ENCODE assay signal across 14 cellular contexts in the genomic region with DNA sequence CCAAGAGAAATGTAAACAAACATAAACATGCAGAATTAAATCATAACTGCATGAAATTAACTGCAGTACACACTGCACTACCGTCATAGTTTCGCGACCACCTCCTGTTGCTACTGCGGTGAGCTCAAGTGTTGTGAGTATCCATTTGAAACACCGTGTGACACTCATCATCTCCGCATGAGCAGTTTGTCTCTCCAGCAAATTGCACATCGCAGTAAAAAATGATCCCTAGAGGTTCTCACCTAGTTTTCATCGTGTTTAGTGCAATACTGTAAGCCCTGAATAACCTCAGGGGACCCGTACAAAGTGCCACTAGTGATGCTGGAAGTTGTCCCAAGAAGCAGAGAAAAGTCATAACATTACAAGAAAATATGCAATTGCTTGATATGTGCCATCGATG.
DNase-seq lines count a peak whose midpoint lies in the region; ATAC-seq and TF ChIP-seq lines count a peak whose summit lies in the region.
"Had no signal": no experiment of that assay in that cellular context is flagged by ENCODE, and none has a peak within 500 bp of the region (broad histone marks: within the 10 kb centered on the region; RNA-seq: fewer than 3 reads in every experiment).

No MANE protein-coding gene starts in this region.

- ATAC-seq in HG03097 (IDR thresholded peaks at IDR 0.05; ENCODE audit: low FRiP score, unreplicated experiment) (no peak), GM18517 (IDR thresholded peaks at IDR 0.05; ENCODE audit: unreplicated experiment) (no peak)
- ATAC-seq: T-helper 17 cell had no signal

- CTCF ChIA-PET in HEK293 (lab: Yijun Ruan, JAX), result interaction anchor here (0.9 to 1.3 kb wide), 4 partner anchors 10 to 173 kb away, joined by 3 to 5 read pairs (median 4); no protein-coding TSS in a partner anchor

- H3K27ac ChIP-seq in HEK293 (ENCODE audit: extremely low read depth, low read depth, low read length) (no peak overlapping the region), thyroid gland (no peak overlapping the region)
- H3K27ac ChIP-seq: C4-2B had no signal

- DNase-seq in NCI-H2107 treated with DMSO at 0.1 percent for 48 hours (lab: John Stamatoyannopoulos, UW; ENCODE audit: unreplicated experiment), result peak; percentile 76
- DNase-seq in NCI-H748 treated with DMSO at 0.1 percent for 48 hours (lab: John Stamatoyannopoulos, UW), result peak; percentile 30
- DNase-seq in thyroid gland, result peak; percentile 45 to 63
- DNase-seq in NCI-H2196 (lab: John Stamatoyannopoulos, UW; ENCODE audit: unreplicated experiment), result no peak
- DNase-seq: DMS153, Kasumi-1, NCI-H1105 treated with DMSO at 0.1 percent for 48 hours, NCI-H226, SIG-M5, T-helper 17 cell had no signal

- no peak for TF ChIP-seq CTCF in HEK293 (tag by site-specific recombination; IDR thresholded peaks at IDR 0.05)
- no peak for TF ChIP-seq CTCF in thyroid gland (IDR thresholded peaks at IDR 0.05)

- intact Hi-C loops in thyroid gland (cut with DNase I), result no loop called here

- H3K27me3 ChIP-seq in thyroid gland, result no peaks in the 10 kb centered on the region

- H3K36me3 ChIP-seq in HEK293 (ENCODE audit: control insufficient read depth in 2 of 2, insufficient read depth in 1 of 2, low read length in 2 of 2) (peaks cover 0 to 4% of the 10 kb centered on the region in 2 experiments; a peak in 1 of 3 replicates), thyroid gland (no peaks in the 10 kb centered on the region)

- no peak overlapping the region for H3K4me3 ChIP-seq in HEK293 (ENCODE audit: low read depth, low read length)
- H3K4me3 ChIP-seq in thyroid gland (replicated peaks in 1 of 3), result no peak overlapping the region

- no peak for TF ChIP-seq POLR2A in thyroid gland (IDR thresholded peaks at IDR 0.05)

- POLR2A ChIA-PET in HEK293 (lab: Yijun Ruan, JAX), result no interaction called here

- H3K9me3 ChIP-seq in HEK293 (ENCODE audit: control insufficient read depth, insufficient read depth, low read depth, low read length) (peaks cover 5% of the 10 kb centered on the region), thyroid gland (no peaks in the 10 kb centered on the region)

- H3K4me1 ChIP-seq in HEK293 (ENCODE audit: control insufficient read depth, insufficient read depth, low read length) (no peaks in the 10 kb centered on the region), thyroid gland (peaks cover 18 to 21% of the 10 kb centered on the region in 2 donors)

- 53 to 67% methylated on average over 10 of the region's 10 CpGs for WGBS in thyroid gland, 2 donors

TF ChIP-seq in HEK293, 187 proteins besides CTCF, POLR2A, EP300 and RAD21:
- no peak for TF ChIP-seq SP3 (tag by site-specific recombination; IDR thresholded peaks at IDR 0.05)
- no peak for TF ChIP-seq MZF1 (tag by site-specific recombination; IDR thresholded peaks at IDR 0.05; ENCODE audit: borderline replicate concordance)
- no peak for TF ChIP-seq ZNF292 (tag by site-specific recombination; IDR thresholded peaks at IDR 0.05; ENCODE audit: borderline replicate concordance, low read depth)
- TF ChIP-seq ZNF391 (tag by site-specific recombination; IDR thresholded peaks at IDR 0.05; ENCODE audit: borderline replicate concordance, low read depth), result no peak
- peak; percentile 39; the same call in 1 of the 2 replicates for TF ChIP-seq SCRT2 (tag by site-specific recombination; IDR thresholded peaks at IDR 0.05)
- no peak for TF ChIP-seq ZNF776 (tag by site-specific recombination; IDR thresholded peaks at IDR 0.05; ENCODE audit: borderline replicate concordance)
- TF ChIP-seq ZNF394 (tag by site-specific recombination; IDR thresholded peaks at IDR 0.05; ENCODE audit: borderline replicate concordance), result no peak
- peak; percentile 55; the same call in 1 of the 2 replicates for TF ChIP-seq OSR2 (tag by site-specific recombination; IDR thresholded peaks at IDR 0.05)
- no peak for TF ChIP-seq ZNF248 (tag by site-specific recombination; IDR thresholded peaks at IDR 0.05)
- TF ChIP-seq ZNF350 (tag by site-specific recombination; IDR thresholded peaks at IDR 0.05), result no peak
- TF ChIP-seq ZIC2 (tag by site-specific recombination; IDR thresholded peaks at IDR 0.05), result peak; percentile 90
- no peak for TF ChIP-seq REPIN1 (tag by site-specific recombination; IDR thresholded peaks at IDR 0.05; ENCODE audit: low read depth)
- TF ChIP-seq ZNF155 (tag by site-specific recombination; IDR thresholded peaks at IDR 0.05), result no peak
- TF ChIP-seq ZSCAN30 (tag by site-specific recombination; IDR thresholded peaks at IDR 0.05), result no peak
- no peak for TF ChIP-seq ZNF23 (tag by site-specific recombination; IDR thresholded peaks at IDR 0.05; ENCODE audit: borderline replicate concordance)
- TF ChIP-seq, protein P1, sequence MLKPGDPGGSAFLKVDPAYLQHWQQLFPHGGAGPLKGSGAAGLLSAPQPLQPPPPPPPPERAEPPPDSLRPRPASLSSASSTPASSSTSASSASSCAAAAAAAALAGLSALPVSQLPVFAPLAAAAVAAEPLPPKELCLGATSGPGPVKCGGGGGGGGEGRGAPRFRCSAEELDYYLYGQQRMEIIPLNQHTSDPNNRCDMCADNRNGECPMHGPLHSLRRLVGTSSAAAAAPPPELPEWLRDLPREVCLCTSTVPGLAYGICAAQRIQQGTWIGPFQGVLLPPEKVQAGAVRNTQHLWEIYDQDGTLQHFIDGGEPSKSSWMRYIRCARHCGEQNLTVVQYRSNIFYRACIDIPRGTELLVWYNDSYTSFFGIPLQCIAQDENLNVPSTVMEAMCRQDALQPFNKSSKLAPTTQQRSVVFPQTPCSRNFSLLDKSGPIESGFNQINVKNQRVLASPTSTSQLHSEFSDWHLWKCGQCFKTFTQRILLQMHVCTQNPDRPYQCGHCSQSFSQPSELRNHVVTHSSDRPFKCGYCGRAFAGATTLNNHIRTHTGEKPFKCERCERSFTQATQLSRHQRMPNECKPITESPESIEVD (tag by site-specific recombination; IDR thresholded peaks at IDR 0.05), result no peak; the same call in 1 of the 2 replicates
- TF ChIP-seq, protein P2, sequence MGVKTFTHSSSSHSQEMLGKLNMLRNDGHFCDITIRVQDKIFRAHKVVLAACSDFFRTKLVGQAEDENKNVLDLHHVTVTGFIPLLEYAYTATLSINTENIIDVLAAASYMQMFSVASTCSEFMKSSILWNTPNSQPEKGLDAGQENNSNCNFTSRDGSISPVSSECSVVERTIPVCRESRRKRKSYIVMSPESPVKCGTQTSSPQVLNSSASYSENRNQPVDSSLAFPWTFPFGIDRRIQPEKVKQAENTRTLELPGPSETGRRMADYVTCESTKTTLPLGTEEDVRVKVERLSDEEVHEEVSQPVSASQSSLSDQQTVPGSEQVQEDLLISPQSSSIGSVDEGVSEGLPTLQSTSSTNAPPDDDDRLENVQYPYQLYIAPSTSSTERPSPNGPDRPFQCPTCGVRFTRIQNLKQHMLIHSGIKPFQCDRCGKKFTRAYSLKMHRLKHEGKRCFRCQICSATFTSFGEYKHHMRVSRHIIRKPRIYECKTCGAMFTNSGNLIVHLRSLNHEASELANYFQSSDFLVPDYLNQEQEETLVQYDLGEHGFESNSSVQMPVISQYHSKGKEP (tag by site-specific recombination; IDR thresholded peaks at IDR 0.05), result peak; percentile 36; the same call in 1 of the 2 replicates
- TF ChIP-seq, protein P3, sequence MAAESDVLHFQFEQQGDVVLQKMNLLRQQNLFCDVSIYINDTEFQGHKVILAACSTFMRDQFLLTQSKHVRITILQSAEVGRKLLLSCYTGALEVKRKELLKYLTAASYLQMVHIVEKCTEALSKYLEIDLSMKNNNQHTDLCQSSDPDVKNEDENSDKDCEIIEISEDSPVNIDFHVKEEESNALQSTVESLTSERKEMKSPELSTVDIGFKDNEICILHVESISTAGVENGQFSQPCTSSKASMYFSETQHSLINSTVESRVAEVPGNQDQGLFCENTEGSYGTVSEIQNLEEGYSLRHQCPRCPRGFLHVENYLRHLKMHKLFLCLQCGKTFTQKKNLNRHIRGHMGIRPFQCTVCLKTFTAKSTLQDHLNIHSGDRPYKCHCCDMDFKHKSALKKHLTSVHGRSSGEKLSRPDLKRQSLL (tag by site-specific recombination; IDR thresholded peaks at IDR 0.05), result no peak
- TF ChIP-seq, protein P4, sequence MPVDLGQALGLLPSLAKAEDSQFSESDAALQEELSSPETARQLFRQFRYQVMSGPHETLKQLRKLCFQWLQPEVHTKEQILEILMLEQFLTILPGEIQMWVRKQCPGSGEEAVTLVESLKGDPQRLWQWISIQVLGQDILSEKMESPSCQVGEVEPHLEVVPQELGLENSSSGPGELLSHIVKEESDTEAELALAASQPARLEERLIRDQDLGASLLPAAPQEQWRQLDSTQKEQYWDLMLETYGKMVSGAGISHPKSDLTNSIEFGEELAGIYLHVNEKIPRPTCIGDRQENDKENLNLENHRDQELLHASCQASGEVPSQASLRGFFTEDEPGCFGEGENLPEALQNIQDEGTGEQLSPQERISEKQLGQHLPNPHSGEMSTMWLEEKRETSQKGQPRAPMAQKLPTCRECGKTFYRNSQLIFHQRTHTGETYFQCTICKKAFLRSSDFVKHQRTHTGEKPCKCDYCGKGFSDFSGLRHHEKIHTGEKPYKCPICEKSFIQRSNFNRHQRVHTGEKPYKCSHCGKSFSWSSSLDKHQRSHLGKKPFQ (tag by site-specific recombination; IDR thresholded peaks at IDR 0.05), result peak; percentile 50; the same call in 1 of the 2 replicates
- TF ChIP-seq YY1 (tag by site-specific recombination; IDR thresholded peaks at IDR 0.05), result no peak
- no peak for TF ChIP-seq KLF16 (tag by site-specific recombination; IDR thresholded peaks at IDR 0.05)
- TF ChIP-seq ZNF670 (tag by site-specific recombination; IDR thresholded peaks at IDR 0.05; ENCODE audit: low read depth), result no peak
- TF ChIP-seq ZNF266 (tag by site-specific recombination; IDR thresholded peaks at IDR 0.05; ENCODE audit: low read depth), result no peak
